21 cellular contexts compared by ENCODE assay signal in genomic region chr1:61636392-61636791, GRCh38.
"Had no signal": no experiment of that assay in that cellular context is flagged by ENCODE, and none has a peak within 500 bp of the region (broad histone marks: within the 10 kb centered on the region; RNA-seq: fewer than 3 reads in every experiment).

No MANE protein-coding gene starts in this region.

- H3K27ac ChIP-seq: brain microvascular endothelial cell, left lung, neural progenitor cell, right lobe of liver had no signal

- H3K9me3 ChIP-seq: left lung, mucosa of descending colon, right lobe of liver had no signal

- H3K4me3 ChIP-seq: left lung, mucosa of descending colon, neural progenitor cell, right lobe of liver, smooth muscle cell had no signal

- H3K4me1 ChIP-seq: left lung, neural progenitor cell, right lobe of liver had no signal

- FAIRE-seq: colon, frontal cortex had no signal

- H3K36me3 ChIP-seq: brain microvascular endothelial cell, left lung, neural progenitor cell, right lobe of liver had no signal

- H3K27me3 ChIP-seq: brain microvascular endothelial cell, left lung, right lobe of liver had no signal

- DNase-seq: activated CD4-positive, alpha-beta T cell treated with anti-CD3 and anti-CD28 coated beads, Interleukin-2, amount 10 ng/mL, durations not matched to agents 7 days and 5 days; activated CD8-positive, alpha-beta memory T cell treated with anti-CD3 and anti-CD28 coated beads, Interleukin-2, amount 50 U/mL, for 4 hours; activated effector memory CD4-positive, alpha-beta T cell treated with Interleukin-2 at 50 U/mL for 16 hours; activated naive CD4-positive, alpha-beta T cell treated with anti-CD3 and anti-CD28 coated beads, Interleukin-2, amount 10 ng/mL, durations not matched to agents 7 days and 5 days; activated naive CD8-positive, alpha-beta T cell treated with anti-CD3 and anti-CD28 coated beads, Interleukin-2, amount 50 U/mL, for 24 hours; activated T-cell treated with anti-CD3 and anti-CD28 coated beads, Interleukin-2, amount 50 U/mL, for 4 hours; anterior cingulate cortex; brain microvascular endothelial cell; central memory CD4-positive, alpha-beta T cell; erythroblast; left lung; mucosa of descending colon; naive B cell; right lobe of liver; stimulated activated CD4-positive, alpha-beta T cell treated with anti-CD3 and anti-CD28 coated beads, Interleukin-4, amount 100 ng/mL, for 1 hour; stimulated activated naive CD8-positive, alpha-beta T cell treated with anti-CD3 and anti-CD28 coated beads, Interleukin-15, amount 100 ng/mL, for 72 hours had no signal

- ATAC-seq: activated CD4-positive, CD25-positive, alpha-beta regulatory T cell treated with anti-CD3 and anti-CD28 coated beads, Interleukin-2, amount 50 U/mL, for 24 hours; activated naive CD8-positive, alpha-beta T cell treated with anti-CD3 and anti-CD28 coated beads, Interleukin-2, amount 50 U/mL, for 24 hours; activated T-cell treated with anti-CD3 and anti-CD28 coated beads, Interleukin-2, amount 50 U/mL, for 4 hours; left lung; mucosa of descending colon; stimulated activated naive CD8-positive, alpha-beta T cell treated with anti-CD3 and anti-CD28 coated beads, Interleukin-15, amount 100 ng/mL, for 72 hours had no signal
